In genomic region chr7:107946451-107946850, GRCh38 we compare ENCODE assay signal across 16 cellular contexts. TPM values are rescaled to one million over a fixed set of nuclear protein-coding genes. Genes with fewer than 3 reads are reported as not detected.
DNase-seq lines count a peak whose midpoint lies in the region; ATAC-seq and TF ChIP-seq lines count a peak whose summit lies in the region.
"Had no signal": no experiment of that assay in that cellular context is flagged by ENCODE, and none has a peak within 500 bp of the region (broad histone marks: within the 10 kb centered on the region; RNA-seq: fewer than 3 reads in every experiment).

No MANE protein-coding gene starts in this region.

- no peak overlapping the region for H3K4ac ChIP-seq in mesenchymal stem cell (ENCODE audit: low read depth in 1 of 2, low read length in 2 of 2)

- DNase-seq in RPMI7951 (ENCODE audit: low read depth) (peak; percentile 33), breast epithelium (ENCODE audit: low spot score in 2 of 2) (no peak), mesenchymal stem cell (no peak), stromal cell of bone marrow (ENCODE audit: low read depth) (peak; percentile 27), NCI-H526 (lab: John Stamatoyannopoulos, UW) (no peak)
- DNase-seq: activated CD4-positive, alpha-beta T cell treated with anti-CD3 and anti-CD28 coated beads, Interleukin-2, amount 50 U/mL, for 4 hours; activated naive CD8-positive, alpha-beta T cell treated with anti-CD3 and anti-CD28 coated beads, Interleukin-2, amount 10 ng/mL, durations not matched to agents 7 days and 5 days; activated T-cell treated with anti-CD3 and anti-CD28 coated beads, Interleukin-2, amount 50 U/mL, for 4 hours; DMS79 treated with DMSO at 0.1 percent for 48 hours; heart left ventricle; NCI-H510A had no signal

- H4K8ac ChIP-seq in mesenchymal stem cell (ENCODE audit: low read length) = no peak overlapping the region

- H2BK120ac ChIP-seq in mesenchymal stem cell (ENCODE audit: low read depth, low read length) = no peak overlapping the region

- H3K27me3 ChIP-seq in breast epithelium (no peaks in the 10 kb centered on the region), mesenchymal stem cell (ENCODE audit: control insufficient read depth in 1 of 2, insufficient read depth in 1 of 2, low read length in 2 of 2) (no peaks in the 10 kb centered on the region)
- H3K27me3 ChIP-seq: heart left ventricle had no signal

- no peaks in the 10 kb centered on the region for H3K9me3 ChIP-seq in breast epithelium
- no peaks in the 10 kb centered on the region for H3K9me3 ChIP-seq in mesenchymal stem cell (ENCODE audit: control insufficient read depth, low read length)
- H3K9me3 ChIP-seq: heart left ventricle had no signal

- H2BK5ac ChIP-seq in mesenchymal stem cell (ENCODE audit: low read depth, low read length, poor library complexity, severe bottlenecking) = no peak overlapping the region

- no peak overlapping the region for H3K4me2 ChIP-seq in mesenchymal stem cell (ENCODE audit: low read length, poor library complexity, severe bottlenecking)
- H3K4me2 ChIP-seq: GM23338, KMS-11 had no signal

- no peak overlapping the region for H2BK15ac ChIP-seq in mesenchymal stem cell (ENCODE audit: low read depth, poor library complexity, severe bottlenecking)

- no peak overlapping the region for H2AFZ ChIP-seq in mesenchymal stem cell (ENCODE audit: low read depth, low read length)
- H2AFZ ChIP-seq: GM23338 had no signal

- no peak for ATAC-seq in GM18498 (IDR thresholded peaks at IDR 0.05; ENCODE audit: unreplicated experiment)
- ATAC-seq in GM19463 (IDR thresholded peaks at IDR 0.05; ENCODE audit: unreplicated experiment) = no peak
- ATAC-seq: activated T-cell treated with anti-CD3 and anti-CD28 coated beads, Interleukin-2, amount 50 U/mL, for 4 hours; GM23338 had no signal

- TF ChIP-seq POLR2A in breast epithelium (IDR thresholded peaks at IDR 0.05) = no peak

- no peak overlapping the region for H3K23ac ChIP-seq in mesenchymal stem cell (ENCODE audit: low read length in 2 of 2)

- H2AK5ac ChIP-seq in mesenchymal stem cell (ENCODE audit: low read length, severe bottlenecking) = no peak overlapping the region

- H3K4me3 ChIP-seq in breast epithelium = no peak overlapping the region
- no peak overlapping the region for H3K4me3 ChIP-seq in mesenchymal stem cell (ENCODE audit: insufficient read depth in 1 of 2, low read depth in 1 of 2, low read length in 2 of 2)
- H3K4me3 ChIP-seq: GM23338, heart left ventricle had no signal

- H3K18ac ChIP-seq in mesenchymal stem cell (ENCODE audit: low read depth in 1 of 2, low read length in 2 of 2) = no peak overlapping the region

- no peaks in the 10 kb centered on the region for H3K36me3 ChIP-seq in breast epithelium
- H3K36me3 ChIP-seq in mesenchymal stem cell (ENCODE audit: control insufficient read depth in 1 of 2, insufficient read depth in 2 of 2, low read depth in 1 of 2, low read length in 2 of 2) = peaks cover 45 to 79% of the 10 kb centered on the region in 2 experiments

- H3K27ac ChIP-seq in breast epithelium = peak overlapping the region; percentile 29 to 59
- H3K27ac ChIP-seq in mesenchymal stem cell (ENCODE audit: low read length, poor library complexity, severe bottlenecking) = peak overlapping the region; percentile 64
- H3K27ac ChIP-seq: epithelial cell of prostate, KMS-11 had no signal

- no peak overlapping the region for H2BK12ac ChIP-seq in mesenchymal stem cell (ENCODE audit: low read length in 2 of 2)

- peaks cover 1% of the 10 kb centered on the region for H3K79me1 ChIP-seq in mesenchymal stem cell (replicated peaks; ENCODE audit: low read length, poor library complexity, severe bottlenecking)

- no peak for TF ChIP-seq CTCF in breast epithelium (IDR thresholded peaks at IDR 0.05)

- H4K91ac ChIP-seq in mesenchymal stem cell (ENCODE audit: low read length) = no peak overlapping the region

- no CpG with 5 or more reads among the region's 2 CpGs for WGBS in mesenchymal stem cell

- no peak overlapping the region for H3K14ac ChIP-seq in mesenchymal stem cell (ENCODE audit: low read length in 2 of 2)

- intact Hi-C loops in breast epithelium (cut with DNase I; ENCODE audit: low total_unique reads) = no loop called here

- H3K9ac ChIP-seq in mesenchymal stem cell (ENCODE audit: low read length) = no peak overlapping the region
- H3K9ac ChIP-seq: KMS-11 had no signal

- H3K4me1 ChIP-seq in breast epithelium (no peaks in the 10 kb centered on the region), mesenchymal stem cell (ENCODE audit: control insufficient read depth, insufficient read depth, low read depth, low read length) (peaks cover 10% of the 10 kb centered on the region)

RNA-seq across cellular contexts. Expression of gene DLD, which starts 55.5 kb away (rescaled TPM):
- total RNA-seq in RPMI7951 (2014; rRNA removed; shearing (Covaris generic)) = 66.7 and 75.2 TPM in 2 replicates
- 10 to 100 TPM; 57.5 to 74.1 (median 58.3) TPM for total RNA-seq in breast epithelium
- 90.9 TPM for polyA plus RNA-seq in mesenchymal stem cell (2013, experiment 1 of 2)
- 91.1 TPM for polyA plus RNA-seq in mesenchymal stem cell (2013, experiment 2 of 2)

RNA-seq across cellular contexts. Expression of gene LAMB1, which starts 56.5 kb away (rescaled TPM):
- total RNA-seq in RPMI7951 (2014; rRNA removed; shearing (Covaris generic)) = 147 and 157 TPM in 2 replicates
- 100 to 1,000 TPM; 115 to 324 (median 300) TPM for total RNA-seq in breast epithelium
- polyA plus RNA-seq in mesenchymal stem cell (2013, experiment 1 of 2) = 509 TPM
- 467 TPM for polyA plus RNA-seq in mesenchymal stem cell (2013, experiment 2 of 2)
- total RNA-seq: activated naive CD8-positive, alpha-beta T cell treated with anti-CD3 and anti-CD28 coated beads, Interleukin-2, amount 10 ng/mL, durations not matched to agents 7 days and 5 days had no signal

Comparison
In these comparisons a context has a peak if more than half of its experiments do, and no peak if none do; other contexts are left out.
1. DNase-seq: peak in RPMI7951 (single experiment) and stromal cell of bone marrow (single experiment); none in breast epithelium (0 of 2), mesenchymal stem cell (single experiment) and NCI-H526 (0 of 2).